ENCODE assay signal across 29 cellular contexts in the genomic region with DNA sequence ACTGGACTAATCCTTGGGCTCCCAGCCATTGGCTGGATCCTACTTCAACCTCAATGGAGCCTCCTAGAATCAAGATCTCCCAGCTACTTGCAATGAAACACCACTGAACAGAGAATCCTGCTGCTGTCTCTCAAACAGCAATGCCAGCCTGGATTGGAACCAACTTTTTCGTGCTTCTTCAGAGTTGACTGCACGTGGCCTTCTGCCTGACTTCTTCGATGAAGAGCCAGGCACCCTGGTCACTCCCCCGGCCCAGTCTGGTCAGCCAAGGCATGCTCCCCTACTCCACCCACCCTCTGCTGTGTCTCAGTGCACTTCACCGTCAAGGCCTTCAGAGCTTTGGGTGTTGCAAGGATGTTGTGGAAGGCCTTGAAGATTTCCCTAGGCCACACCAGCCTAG.
"Had no signal": no experiment of that assay in that cellular context is flagged by ENCODE, and none has a peak within 500 bp of the region (broad histone marks: within the 10 kb centered on the region; RNA-seq: fewer than 3 reads in every experiment).

No MANE protein-coding gene starts in this region.

- H3K4me1 ChIP-seq: body of pancreas, colonic mucosa had no signal

- H3K4me3 ChIP-seq: adrenal gland, body of pancreas, colonic mucosa, esophagus squamous epithelium had no signal

- H3K4me1 Mint-ChIP-seq: activated CD4-positive, alpha-beta memory T cell treated with anti-CD3 and anti-CD28 coated beads, Interleukin-2, amount 10 ng/mL, durations not matched to agents 7 days and 5 days; activated CD4-positive, alpha-beta T cell treated with anti-CD3 and anti-CD28 coated beads, Interleukin-2, amount 10 ng/mL, durations not matched to agents 7 days and 5 days; activated naive CD4-positive, alpha-beta T cell treated with anti-CD3 and anti-CD28 coated beads, Interleukin-2, amount 50 U/mL, for 24 hours; activated naive CD8-positive, alpha-beta T cell treated with anti-CD3 and anti-CD28 coated beads for 36 hours; activated naive CD8-positive, alpha-beta T cell treated with anti-CD3 and anti-CD28 coated beads, Interleukin-2, amount 50 U/mL, for 24 hours had no signal

- H3K27ac Mint-ChIP-seq: activated CD4-positive, alpha-beta memory T cell treated with anti-CD3 and anti-CD28 coated beads, Interleukin-2, amount 10 ng/mL, durations not matched to agents 7 days and 5 days; activated CD4-positive, alpha-beta T cell treated with anti-CD3 and anti-CD28 coated beads, Interleukin-2, amount 10 ng/mL, durations not matched to agents 7 days and 5 days; activated naive CD4-positive, alpha-beta T cell treated with anti-CD3 and anti-CD28 coated beads for 36 hours; activated naive CD4-positive, alpha-beta T cell treated with anti-CD3 and anti-CD28 coated beads, Interleukin-2, amount 50 U/mL, for 24 hours; activated naive CD8-positive, alpha-beta T cell treated with anti-CD3 and anti-CD28 coated beads for 36 hours; activated naive CD8-positive, alpha-beta T cell treated with anti-CD3 and anti-CD28 coated beads, Interleukin-2, amount 50 U/mL, for 24 hours; activated T-cell treated with anti-CD3 and anti-CD28 coated beads, Interleukin-2, amount 50 U/mL, for 24 hours; activated T-cell treated with anti-CD3 and anti-CD28 coated beads, Interleukin-2, amount 50 U/mL, for 72 hours had no signal

- H3K4me3 Mint-ChIP-seq: activated CD4-positive, alpha-beta memory T cell treated with anti-CD3 and anti-CD28 coated beads, Interleukin-2, amount 10 ng/mL, durations not matched to agents 7 days and 5 days; activated CD4-positive, alpha-beta T cell treated with anti-CD3 and anti-CD28 coated beads, Interleukin-2, amount 10 ng/mL, durations not matched to agents 7 days and 5 days; activated naive CD4-positive, alpha-beta T cell treated with anti-CD3 and anti-CD28 coated beads for 36 hours; activated naive CD4-positive, alpha-beta T cell treated with anti-CD3 and anti-CD28 coated beads, Interleukin-2, amount 50 U/mL, for 24 hours; activated naive CD8-positive, alpha-beta T cell treated with anti-CD3 and anti-CD28 coated beads for 36 hours; activated naive CD8-positive, alpha-beta T cell treated with anti-CD3 and anti-CD28 coated beads, Interleukin-2, amount 50 U/mL, for 24 hours; activated T-cell treated with anti-CD3 and anti-CD28 coated beads, Interleukin-2, amount 50 U/mL, for 24 hours; activated T-cell treated with anti-CD3 and anti-CD28 coated beads, Interleukin-2, amount 50 U/mL, for 72 hours had no signal

- H3K27ac ChIP-seq: adrenal gland, body of pancreas, colonic mucosa, epithelial cell of prostate, esophagus squamous epithelium had no signal

- H3K36me3 Mint-ChIP-seq: activated naive CD4-positive, alpha-beta T cell treated with anti-CD3 and anti-CD28 coated beads, Interleukin-2, amount 50 U/mL, for 24 hours; activated naive CD8-positive, alpha-beta T cell treated with anti-CD3 and anti-CD28 coated beads for 36 hours had no signal

- H3K9me3 ChIP-seq: adrenal gland, body of pancreas, colonic mucosa, esophagus squamous epithelium had no signal

- H3K9me3 Mint-ChIP-seq: activated CD4-positive, alpha-beta memory T cell treated with anti-CD3 and anti-CD28 coated beads, Interleukin-2, amount 10 ng/mL, durations not matched to agents 7 days and 5 days; activated CD4-positive, alpha-beta T cell treated with anti-CD3 and anti-CD28 coated beads, Interleukin-2, amount 10 ng/mL, durations not matched to agents 7 days and 5 days; activated naive CD4-positive, alpha-beta T cell treated with anti-CD3 and anti-CD28 coated beads for 36 hours; activated naive CD4-positive, alpha-beta T cell treated with anti-CD3 and anti-CD28 coated beads, Interleukin-2, amount 50 U/mL, for 24 hours; activated naive CD8-positive, alpha-beta T cell treated with anti-CD3 and anti-CD28 coated beads for 36 hours; activated naive CD8-positive, alpha-beta T cell treated with anti-CD3 and anti-CD28 coated beads, Interleukin-2, amount 50 U/mL, for 24 hours had no signal

- H3K27me3 ChIP-seq: adrenal gland, body of pancreas, colonic mucosa had no signal

- FAIRE-seq: endometrium, endothelial cell of umbilical vein had no signal

- H3K36me3 ChIP-seq: adrenal gland, colonic mucosa, esophagus squamous epithelium had no signal

- DNase-seq: activated CD4-positive, alpha-beta memory T cell treated with anti-CD3 and anti-CD28 coated beads, Interleukin-2, amount 10 ng/mL, durations not matched to agents 7 days and 5 days; activated CD4-positive, alpha-beta T cell treated with anti-CD3 and anti-CD28 coated beads for 4 hours; activated CD4-positive, alpha-beta T cell treated with anti-CD3 and anti-CD28 coated beads, Interleukin-2, amount 10 ng/mL, durations not matched to agents 7 days and 5 days; activated CD4-positive, alpha-beta T cell treated with anti-CD3 and anti-CD28 coated beads, Interleukin-2, amount 50 U/mL, for 4 hours; activated CD4-positive, CD25-positive, alpha-beta regulatory T cell; activated CD4-positive, CD25-positive, alpha-beta regulatory T cell treated with anti-CD3 and anti-CD28 coated beads, Interleukin-2, amount 50 U/mL, for 72 hours; activated CD8-positive, alpha-beta memory T cell treated with anti-CD3 and anti-CD28 coated beads, Interleukin-2, amount 50 U/mL, for 48 hours; activated naive CD4-positive, alpha-beta T cell treated with anti-CD3 and anti-CD28 coated beads for 36 hours; activated naive CD8-positive, alpha-beta T cell treated with anti-CD3 and anti-CD28 coated beads for 36 hours; activated naive CD8-positive, alpha-beta T cell treated with anti-CD3 and anti-CD28 coated beads, Interleukin-2, amount 50 U/mL, for 24 hours; activated T-cell treated with anti-CD3 and anti-CD28 coated beads for 4 hours; activated T-cell treated with anti-CD3 and anti-CD28 coated beads, Interleukin-2, amount 50 U/mL, for 24 hours; activated T-cell treated with anti-CD3 and anti-CD28 coated beads, Interleukin-2, amount 50 U/mL, for 72 hours; adrenal gland; amygdala; aorta; body of pancreas; central memory CD4-positive, alpha-beta T cell; cerebellar nuclear complex; colonic mucosa; effector CD8-positive, alpha-beta T cell; esophagus squamous epithelium; foreskin melanocyte; head of caudate nucleus; T-helper 2 cell had no signal
